16 cellular contexts compared by ENCODE assay signal in genomic region chrX:133639726-133640125, GRCh38.
DNase-seq lines count a peak whose midpoint lies in the region; ATAC-seq, FAIRE-seq and TF ChIP-seq lines count a peak whose summit lies in the region.
"Had no signal": no experiment of that assay in that cellular context is flagged by ENCODE, and none has a peak within 500 bp of the region (broad histone marks: within the 10 kb centered on the region; RNA-seq: fewer than 3 reads in every experiment).

No MANE protein-coding gene starts in this region.

- H3K4me3 Mint-ChIP-seq in Calu3 (ENCODE audit: low read depth, unreplicated experiment), result peak overlapping the region; percentile 14
- H3K4me3 Mint-ChIP-seq in neural progenitor cell, result peak overlapping the region; percentile 48

- peaks cover 22% of the 10 kb centered on the region for H4K20me1 ChIP-seq in neural progenitor cell (ENCODE audit: low read depth)

- 76 to 100% methylated on average over 2 of the region's 2 CpGs for WGBS in thyroid gland, 2 donors

- H3K4me1 Mint-ChIP-seq in Calu3 (ENCODE audit: low read depth, unreplicated experiment) (peaks cover 48% of the 10 kb centered on the region), neural progenitor cell (peaks cover 44% of the 10 kb centered on the region)

- H3K4me3 ChIP-seq in RWPE2 (ENCODE audit: severe bottlenecking), result no peak overlapping the region
- peak overlapping the region; percentile 10 for H3K4me3 ChIP-seq in iPS-18a (ENCODE audit: low read length)
- H3K4me3 ChIP-seq in neural progenitor cell, result no peak overlapping the region
- H3K4me3 ChIP-seq in A673 (ENCODE audit: low read depth, low read length, poor library complexity, severe bottlenecking), result no peak overlapping the region
- H3K4me3 ChIP-seq in thyroid gland (replicated peaks in 1 of 3), result no peak overlapping the region
- H3K4me3 ChIP-seq: Peyer's patch had no signal

- H3K9ac ChIP-seq in iPS-18a (ENCODE audit: low read length), result no peak overlapping the region
- H3K9ac ChIP-seq in neural progenitor cell, result no peak overlapping the region
- H3K9ac ChIP-seq: KMS-11 had no signal

- no peak overlapping the region for H2AFZ ChIP-seq in neural progenitor cell (replicated peaks)

- H3K27me3 ChIP-seq in RWPE2 (ENCODE audit: insufficient read depth, poor library complexity, severe bottlenecking) (no peaks in the 10 kb centered on the region), iPS-18a (ENCODE audit: control insufficient read depth, insufficient read depth, low read length) (no peaks in the 10 kb centered on the region), neural progenitor cell (no peaks in the 10 kb centered on the region), A673 (replicated peaks; ENCODE audit: insufficient read depth, low read depth, low read length, poor library complexity) (no peaks in the 10 kb centered on the region), thyroid gland (no peaks in the 10 kb centered on the region)
- H3K27me3 ChIP-seq: Peyer's patch had no signal

- no peak for TF ChIP-seq POLR2A in thyroid gland (IDR thresholded peaks at IDR 0.05)

- POLR2A ChIA-PET in A673 (lab: Charles Lee; ENCODE audit: low non-redundant PET), result no interaction called here

- no peak for ATAC-seq in RWPE2 (ENCODE audit: low read depth)
- no peak for ATAC-seq in GM21367 (IDR thresholded peaks at IDR 0.05; ENCODE audit: unreplicated experiment)

- H3K36me3 Mint-ChIP-seq in Calu3 (ENCODE audit: insufficient read depth, unreplicated experiment) (no peaks in the 10 kb centered on the region), neural progenitor cell (no peaks in the 10 kb centered on the region)

- H3K27me3 Mint-ChIP-seq in Calu3 (ENCODE audit: unreplicated experiment) (no peaks in the 10 kb centered on the region), neural progenitor cell (ENCODE audit: insufficient read depth, low read depth) (no peaks in the 10 kb centered on the region)

- BruUV-seq in Calu3 (replicated peaks; lab: Mats Ljungman, UMichigan), result no TSS peak
- BruUV-seq in A673 (replicated peaks; lab: Mats Ljungman, UMichigan), result no TSS peak

- H3K27ac Mint-ChIP-seq in Calu3 (ENCODE audit: unreplicated experiment), result peak overlapping the region; percentile 82
- H3K27ac Mint-ChIP-seq in neural progenitor cell, result peak overlapping the region; percentile 55

- DNase-seq in Calu3, result no peak
- DNase-seq in RWPE2 (ENCODE audit: low spot score), result no peak
- DNase-seq in neural progenitor cell (ENCODE audit: low spot score), result no peak
- DNase-seq in RCC 7860 (ENCODE audit: low spot score), result no peak
- no peak for DNase-seq in A673 (ENCODE audit: low spot score)
- no peak for DNase-seq in thyroid gland
- DNase-seq: C1 segment of cervical spinal cord, NCI-H1092 treated with DMSO at 0.1 percent for 48 hours, NCI-H1694, NCI-H2107, Peyer's patch, SHP77 treated with DMSO at 0.1 percent for 48 hours had no signal

- no peak for FAIRE-seq in RCC 7860 (lab: Jason Lieb, UNC)

- CTCF ChIA-PET in Calu3 (lab: Charles Lee) (interaction anchor here (1.1 kb wide), 1 partner anchor 31 kb away, joined by 3 read pairs; no protein-coding TSS in a partner anchor), A673 (lab: Charles Lee) (no interaction called here)

- H3F3A ChIP-seq in neural progenitor cell (ENCODE audit: low read depth), result no peaks in the 10 kb centered on the region

- H3K36me3 ChIP-seq in RWPE2 (ENCODE audit: low read depth) (no peaks in the 10 kb centered on the region), iPS-18a (ENCODE audit: control insufficient read depth, low read depth, low read length) (no peaks in the 10 kb centered on the region), neural progenitor cell (no peaks in the 10 kb centered on the region), A673 (ENCODE audit: insufficient read depth, low read length, poor library complexity, severe bottlenecking) (no peaks in the 10 kb centered on the region), thyroid gland (no peaks in the 10 kb centered on the region)
- H3K36me3 ChIP-seq: Peyer's patch had no signal

- H3K9me3 Mint-ChIP-seq in Calu3 (ENCODE audit: low read depth, unreplicated experiment) (no peaks in the 10 kb centered on the region), neural progenitor cell (no peaks in the 10 kb centered on the region)

- H3K79me2 ChIP-seq in neural progenitor cell (ENCODE audit: low read depth), result peaks cover 13% of the 10 kb centered on the region

- TF ChIP-seq CTCF in Calu3 (IDR thresholded peaks at IDR 0.05; ENCODE audit: unreplicated experiment) (no peak), RWPE2 (IDR thresholded peaks at IDR 0.05; ENCODE audit: poor library complexity, severe bottlenecking) (no peak), neural progenitor cell (IDR thresholded peaks at IDR 0.05) (no peak), A673 (conservative IDR thresholded peaks at IDR 0.05; ENCODE audit: low read depth, low read length) (no peak), thyroid gland (IDR thresholded peaks at IDR 0.05) (no peak)

- H3K4me1 ChIP-seq in RWPE2 (ENCODE audit: insufficient read depth, poor library complexity, severe bottlenecking) (peaks cover 13% of the 10 kb centered on the region), iPS-18a (ENCODE audit: control insufficient read depth, low read depth, low read length) (peaks cover 8% of the 10 kb centered on the region), neural progenitor cell (peaks cover 5% of the 10 kb centered on the region), A673 (ENCODE audit: insufficient read depth, low read length, poor library complexity, severe bottlenecking) (peaks cover 10% of the 10 kb centered on the region), thyroid gland (no peaks in the 10 kb centered on the region)
- H3K4me1 ChIP-seq: Peyer's patch had no signal

- H3K9me3 ChIP-seq in RWPE2 (ENCODE audit: severe bottlenecking) (no peaks in the 10 kb centered on the region), iPS-18a (ENCODE audit: control insufficient read depth, low read depth, low read length) (no peaks in the 10 kb centered on the region), neural progenitor cell (ENCODE audit: low read depth) (peaks cover 6% of the 10 kb centered on the region), A673 (ENCODE audit: low read depth, low read length, poor library complexity, severe bottlenecking) (no peaks in the 10 kb centered on the region), thyroid gland (no peaks in the 10 kb centered on the region)
- H3K9me3 ChIP-seq: Peyer's patch had no signal

- H3K4me2 ChIP-seq in neural progenitor cell, result no peak overlapping the region
- H3K4me2 ChIP-seq: KMS-11 had no signal

- H3K27ac ChIP-seq in RWPE2 (ENCODE audit: poor library complexity, severe bottlenecking) (peak overlapping the region; percentile 95), iPS-18a (ENCODE audit: low read length) (no peak overlapping the region), neural progenitor cell (no peak overlapping the region), A673 (ENCODE audit: low read depth, low read length, poor library complexity, severe bottlenecking) (no peak overlapping the region), thyroid gland (no peak overlapping the region)
- H3K27ac ChIP-seq: HL-60, KMS-11, Peyer's patch had no signal

- intact Hi-C loops in Calu3 (cut with micrococcal nuclease; ENCODE audit: unreplicated experiment), result loop anchor here (5.0 kb wide), 1 partner anchor 97 kb away; no protein-coding TSS in a partner anchor
- intact Hi-C loops in A673 (cut with micrococcal nuclease; ENCODE audit: unreplicated experiment), result no loop called here
- intact Hi-C loops in thyroid gland (cut with DNase I), result no loop called here
